Comparison of ENCODE assay signal across 20 cellular contexts in genomic region chr16:85014311-85014710, GRCh38. TPM values are rescaled to one million over a fixed set of nuclear protein-coding genes. Genes with fewer than 3 reads are reported as not detected.
DNase-seq lines count a peak whose midpoint lies in the region; ATAC-seq and TF ChIP-seq lines count a peak whose summit lies in the region.
"Had no signal": no experiment of that assay in that cellular context is flagged by ENCODE, and none has a peak within 500 bp of the region (broad histone marks: within the 10 kb centered on the region; RNA-seq: fewer than 3 reads in every experiment).

No MANE protein-coding gene starts in this region.

- no peak overlapping the region for H3K4me3 ChIP-seq in PC-9
- H3K4me3 ChIP-seq: A549; BLaER1 treated with 17β-estradiol and CSF1 and Interleukin-3, amounts not matched to agents 10 nM and 100 nM; SJSA1 had no signal

- H2AFZ ChIP-seq in PC-9: no peak overlapping the region

- H3K9me3 ChIP-seq in PC-9 (ENCODE audit: insufficient read depth, low read depth): no peaks in the 10 kb centered on the region
- H3K9me3 ChIP-seq: A549; BLaER1 treated with 17β-estradiol and CSF1 and Interleukin-3, amounts not matched to agents 10 nM and 100 nM; SJSA1 had no signal

- 0 out of 2 replicates have a peak, but pooled peaks cover 3% of the 10 kb centered on the region for H3K36me3 ChIP-seq in PC-9 (ENCODE audit: low read depth)

- H3K4me1 ChIP-seq in PC-9 (replicated peaks; ENCODE audit: insufficient read depth): peaks cover 35% of the 10 kb centered on the region

- intact Hi-C loops in CD14-positive monocyte (cut with micrococcal nuclease) (loop anchor here in 1 of 2 donors (2.0 to 5.0 kb wide), 2 partner anchors 14 to 37 kb away; no protein-coding TSS in a partner anchor), PC-9 (cut with micrococcal nuclease; ENCODE audit: unreplicated experiment) (no loop called here)

- peaks cover 78% of the 10 kb centered on the region for H3K4me1 Mint-ChIP-seq in CD14-positive monocyte
- peaks cover 49% of the 10 kb centered on the region for H3K4me1 Mint-ChIP-seq in progenitor cell of endocrine pancreas (ENCODE audit: low read depth)

- H3F3A ChIP-seq in PC-9 (ENCODE audit: insufficient read depth, low read depth): peaks cover 13% of the 10 kb centered on the region; the same call in 1 of the 2 replicates

- H3K79me2 ChIP-seq in PC-9 (ENCODE audit: low read depth): peaks cover 18% of the 10 kb centered on the region

- no peak for TF ChIP-seq CTCF in CD14-positive monocyte (IDR thresholded peaks at IDR 0.05)
- TF ChIP-seq CTCF in progenitor cell of endocrine pancreas (IDR thresholded peaks at IDR 0.05; ENCODE audit: unreplicated experiment): no peak
- TF ChIP-seq CTCF in PC-9 (conservative IDR thresholded peaks at IDR 0.05): no peak

- no peaks in the 10 kb centered on the region for H3K9me2 ChIP-seq in PC-9 (ENCODE audit: insufficient read depth)

- H3K27ac ChIP-seq in PC-9: no peak overlapping the region
- H3K27ac ChIP-seq: A549; BLaER1 treated with 17β-estradiol and CSF1 and Interleukin-3, amounts not matched to agents 10 nM and 100 nM; SJSA1 had no signal

- no peak overlapping the region for H3K4me2 ChIP-seq in PC-9
- H3K4me2 ChIP-seq: A549 had no signal

- 0 out of 2 replicates have a peak, but pooled peaks cover 3% of the 10 kb centered on the region for H4K20me1 ChIP-seq in PC-9 (ENCODE audit: insufficient read depth)

- H3K27me3 Mint-ChIP-seq in CD14-positive monocyte (ENCODE audit: low read depth in 3 of 3) (peaks cover 0 to 4% (median 1%) of the 10 kb centered on the region in 3 donors), progenitor cell of endocrine pancreas (no peaks in the 10 kb centered on the region)

- no peak for ATAC-seq in GM18907 (IDR thresholded peaks at IDR 0.05; ENCODE audit: unreplicated experiment)
- ATAC-seq: A549 had no signal

- H3K9me3 Mint-ChIP-seq in CD14-positive monocyte (peaks cover 0 to 4% (median 0%) of the 10 kb centered on the region in 7 donors), progenitor cell of endocrine pancreas (ENCODE audit: low read depth) (peaks cover 3% of the 10 kb centered on the region)
- H3K9me3 Mint-ChIP-seq: HFFc6 had no signal

- H3K27ac Mint-ChIP-seq in CD14-positive monocyte (peak overlapping the region; percentile 75 to 96 (median 93)), progenitor cell of endocrine pancreas (peak overlapping the region; percentile 89)
- H3K27ac Mint-ChIP-seq: HFFc6 had no signal

- CTCF ChIA-PET in PC-9 (lab: Charles Lee): no interaction called here

- H3K27me3 ChIP-seq in PC-9 (ENCODE audit: insufficient read depth, low read depth): no peaks in the 10 kb centered on the region
- H3K27me3 ChIP-seq: BLaER1 treated with 17β-estradiol and CSF1 and Interleukin-3, amounts not matched to agents 10 nM and 100 nM; SJSA1 had no signal

- H3K36me3 Mint-ChIP-seq in CD14-positive monocyte (peaks cover 10 to 12% of the 10 kb centered on the region in 2 donors), progenitor cell of endocrine pancreas (ENCODE audit: insufficient read depth) (no peaks in the 10 kb centered on the region)

- H3K4me3 Mint-ChIP-seq in CD14-positive monocyte: peak overlapping the region; percentile 9 to 69
- H3K4me3 Mint-ChIP-seq in progenitor cell of endocrine pancreas (ENCODE audit: low read depth): peak overlapping the region; percentile 47
- H3K4me3 Mint-ChIP-seq: HFFc6 had no signal

- POLR2A ChIA-PET in PC-9 (lab: Charles Lee; ENCODE audit: unreplicated experiment): no interaction called here

- no peak for DNase-seq in CD14-positive monocyte (ENCODE audit: low spot score)
- DNase-seq in HuH-7 (ENCODE audit: low spot score): peak; percentile 69
- peak; percentile 66 for DNase-seq in kidney tubule cell (ENCODE audit: low spot score)
- DNase-seq in progenitor cell of endocrine pancreas (ENCODE audit: low spot score, unreplicated experiment): no peak
- no peak for DNase-seq in COLO829 (ENCODE audit: low spot score)
- DNase-seq in PC-9: no peak
- DNase-seq: DMS153, HFFc6, IMR-90, Kasumi-1, MM.1S, NCI-H1417, NCI-H1930, NCI-H2171, NCI-H446, NCI-H748 treated with DMSO at 0.1 percent for 48 hours had no signal

- no TSS peak for BruUV-seq in PC-9 (replicated peaks; lab: Mats Ljungman, UMichigan)

RNA-seq across cellular contexts. Expression of gene ZDHHC7, which starts 3.0 kb away (rescaled TPM):
- 100 to 1,000 TPM in 1 of 2 donors, 10 to 100 TPM in 1; 99.7 to 129 TPM for polyA plus RNA-seq in CD14-positive monocyte
- total RNA-seq in progenitor cell of endocrine pancreas (67.3 TPM in 2 replicates), PC-9 (2021) (79.3 and 85.1 TPM in 2 replicates)

RNA-seq across cellular contexts. Expression of gene KIAA0513, which starts 13.3 kb away (rescaled TPM):
- 10 to 100 TPM; 21.4 to 32.7 TPM for polyA plus RNA-seq in CD14-positive monocyte
- total RNA-seq in progenitor cell of endocrine pancreas (15.2 and 16.3 TPM in 2 replicates), PC-9 (2021) (4.2 and 4.3 TPM in 2 replicates)

Comparison
In these comparisons a context has a peak if more than half of its experiments do, and no peak if none do; other contexts are left out.
1. DNase-seq: peak in HuH-7 (single experiment) and kidney tubule cell (single experiment); none in CD14-positive monocyte (single experiment), progenitor cell of endocrine pancreas (single experiment), COLO829 (single experiment) and PC-9 (0 of 2).